In genomic region chr21:41877901-41878830, GRCh38 we compare ENCODE assay signal across 8 cellular contexts. TPM values are rescaled to one million over a fixed set of nuclear protein-coding genes. Genes with fewer than 3 reads are reported as not detected.
DNase-seq lines count a peak whose midpoint lies in the region; ATAC-seq and TF ChIP-seq lines count a peak whose summit lies in the region.

No MANE protein-coding gene starts in this region.

- no peaks in the 10 kb centered on the region for H3K9me3 ChIP-seq in naive thymus-derived CD4-positive, alpha-beta T cell (ENCODE audit: control insufficient read depth in 2 of 3, low read length in 3 of 3)
- no peaks in the 10 kb centered on the region for H3K9me3 ChIP-seq in uterus

- no peaks in the 10 kb centered on the region for H3K27me3 ChIP-seq in naive thymus-derived CD4-positive, alpha-beta T cell (ENCODE audit: control insufficient read depth in 2 of 2, insufficient read depth in 2 of 2, low read length in 2 of 2)
- no peaks in the 10 kb centered on the region for H3K27me3 ChIP-seq in uterus

- peak overlapping the region; percentile 86 to 95 (median 92) for H3K27ac Mint-ChIP-seq in naive thymus-derived CD4-positive, alpha-beta T cell

- TF ChIP-seq POLR2A in GM18505 (IDR thresholded peaks at IDR 0.05; ENCODE audit: borderline replicate concordance, extremely low read depth, insufficient read depth, insufficient read length) (no peak), erythroblast (IDR thresholded peaks at IDR 0.05; ENCODE audit: low read length) (no peak), uterus (IDR thresholded peaks at IDR 0.05) (no peak)

- DNase-seq in AG04449 (ENCODE audit: low read depth, low spot score), result no peak
- peak; percentile 52 for DNase-seq in NCI-H345 (lab: John Stamatoyannopoulos, UW)
- peak; percentile 49 for DNase-seq in activated CD8-positive, alpha-beta memory T cell treated with anti-CD3 and anti-CD28 coated beads, Interleukin-2, amount 50 U/mL, for 4 hours
- DNase-seq in erythroblast (lab: John Stamatoyannopoulos, UW), result peak; percentile 52 to 57
- peak; percentile 17 to 53 (median 33) for DNase-seq in naive thymus-derived CD4-positive, alpha-beta T cell
- DNase-seq in uterus, result peak; percentile 37 to 40

- peaks cover 22 to 40% (median 34%) of the 10 kb centered on the region in 7 donors for H3K4me1 Mint-ChIP-seq in naive thymus-derived CD4-positive, alpha-beta T cell

- POLR2A ChIA-PET in AG04449 (lab: Yijun Ruan, JAX), result interaction anchor here (0.8 to 2.0 kb wide), 4 partner anchors 79 to 266 kb away, joined by 3 to 7 read pairs (median 4); no protein-coding TSS in a partner anchor
- POLR2A ChIA-PET in naive thymus-derived CD4-positive, alpha-beta T cell (lab: Charles Lee), result interaction anchor here (0.6 to 1.9 kb wide), 6 partner anchors 11 to 990 kb away, joined by 3 to 12 read pairs (median 6); no protein-coding TSS in a partner anchor

- H3K27me3 Mint-ChIP-seq in naive thymus-derived CD4-positive, alpha-beta T cell, result no peaks in the 10 kb centered on the region

- H3K36me3 Mint-ChIP-seq in naive thymus-derived CD4-positive, alpha-beta T cell, result peaks cover 0 to 6% (median 0%) of the 10 kb centered on the region in 5 donors

- H3K4me1 ChIP-seq in naive thymus-derived CD4-positive, alpha-beta T cell (ENCODE audit: control insufficient read depth in 2 of 2, insufficient read depth in 2 of 2, low read length in 2 of 2), result peaks cover 9 to 16% of the 10 kb centered on the region in 2 donors
- peaks cover 0 to 8% of the 10 kb centered on the region in 2 donors for H3K4me1 ChIP-seq in uterus

- no peaks in the 10 kb centered on the region for H3K36me3 ChIP-seq in naive thymus-derived CD4-positive, alpha-beta T cell (ENCODE audit: control insufficient read depth in 2 of 3, insufficient read depth in 3 of 3, low read length in 3 of 3)
- no peaks in the 10 kb centered on the region for H3K36me3 ChIP-seq in uterus

- CTCF ChIA-PET in AG04449 (lab: Yijun Ruan, JAX), result interaction anchor here (0.8 to 2.5 kb wide), 9 partner anchors 11 to 595 kb away, joined by 3 to 15 read pairs (median 3); no protein-coding TSS in a partner anchor
- CTCF ChIA-PET in naive thymus-derived CD4-positive, alpha-beta T cell (lab: Charles Lee), result interaction anchor here (0.6 to 2.0 kb wide), 5 partner anchors 48 to 231 kb away, joined by 3 to 6 read pairs (median 4); no protein-coding TSS in a partner anchor

- H3K4me3 ChIP-seq in AG04449 (ENCODE audit: low read depth, low read length) (peak overlapping the region; percentile 78), uterus (peak overlapping the region; percentile 72 to 89)
- peak overlapping the region; percentile 71 for H3K4me3 ChIP-seq in naive thymus-derived CD4-positive, alpha-beta T cell (ENCODE audit: low read length)

- H3K4me3 Mint-ChIP-seq in naive thymus-derived CD4-positive, alpha-beta T cell, result peak overlapping the region; percentile 88 to 95 (median 92)

- intact Hi-C loops in naive thymus-derived CD4-positive, alpha-beta T cell (cut with micrococcal nuclease), result loop anchor here (1.0 to 10.0 kb wide), 7 partner anchors 111 to 513 kb away; partner anchors contain the start of genes MX2 (in 1 of the 2), RIPK4 (in 1 of the 2) and ZBTB21 (in 1 of the 2)
- intact Hi-C loops in uterus (cut with DNase I; ENCODE audit: low total_unique reads), result loop anchor here (5.0 kb wide), 1 partner anchor 74 kb away; the partner anchor contains the start of gene C2CD2

- ATAC-seq in GM18505 (IDR thresholded peaks at IDR 0.05; ENCODE audit: unreplicated experiment), result peak; percentile 32
- peak; percentile 25 for ATAC-seq in HG02973 (IDR thresholded peaks at IDR 0.05; ENCODE audit: unreplicated experiment)
- ATAC-seq in naive thymus-derived CD4-positive, alpha-beta T cell, result peak; percentile 17

- H3K27ac ChIP-seq in naive thymus-derived CD4-positive, alpha-beta T cell (ENCODE audit: low read depth, low read length), result peak overlapping the region; percentile 81
- peak overlapping the region; percentile 78 to 94 for H3K27ac ChIP-seq in uterus

- TF ChIP-seq CTCF in AG04449 (IDR thresholded peaks at IDR 0.05; ENCODE audit: insufficient read depth, low read length, missing control alignments) (no peak), uterus (IDR thresholded peaks at IDR 0.05) (no peak)

- H3K9me3 Mint-ChIP-seq in naive thymus-derived CD4-positive, alpha-beta T cell, result no peaks in the 10 kb centered on the region

RNA-seq across cellular contexts. Expression of gene PRDM15, which starts 1.0 kb away (rescaled TPM):
- 10 to 100 TPM in 4 of 5 experiments, 1 to 10 TPM in 1; 10.0 to 20.1 (median 15.9) TPM for total RNA-seq in naive thymus-derived CD4-positive, alpha-beta T cell
- polyA plus RNA-seq in naive thymus-derived CD4-positive, alpha-beta T cell, result 1 to 10 TPM; 1.3 to 2.0 TPM
- 10 to 100 TPM in 1 of 4 donors, 1 to 10 TPM in 3; 5.9 to 11.0 (median 6.5) TPM for total RNA-seq in uterus
